ENCODE assay signal across 11 cellular contexts in the genomic region with DNA sequence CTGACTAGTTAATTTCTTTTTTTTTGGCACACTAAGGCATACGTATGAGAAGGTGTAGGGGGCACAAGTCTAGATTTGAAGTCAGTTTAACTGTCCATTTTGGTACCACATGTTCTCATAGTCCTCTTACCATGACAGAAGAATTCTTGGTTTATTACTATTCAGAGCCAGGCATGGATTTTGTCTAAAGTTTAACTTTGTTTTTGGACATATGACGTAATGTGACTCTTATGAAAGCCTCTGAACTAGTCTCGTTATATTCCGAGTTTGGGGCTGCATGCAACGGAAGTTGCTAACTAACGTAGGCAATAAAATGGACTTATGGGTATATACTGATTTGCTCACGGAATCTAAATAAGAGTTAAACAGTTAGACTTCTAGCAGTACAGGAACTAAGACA.
"Had no signal": no experiment of that assay in that cellular context is flagged by ENCODE, and none has a peak within 500 bp of the region (broad histone marks: within the 10 kb centered on the region; RNA-seq: fewer than 3 reads in every experiment).

No MANE protein-coding gene starts in this region.

- H3K36me3 ChIP-seq: HAP-1 had no signal

- H3K4me3 ChIP-seq: GM23248, GM23338, HAP-1 had no signal

- H3K4me2 ChIP-seq: GM23338 had no signal

- H3K4me1 ChIP-seq: HAP-1 had no signal

- H2AFZ ChIP-seq: GM23248, GM23338 had no signal

- H3K9ac ChIP-seq: GM23248 had no signal

- ATAC-seq: GM23338, HCT116 had no signal

- H3K9me3 ChIP-seq: HAP-1 had no signal

- FAIRE-seq: H1, H54 had no signal

- DNase-seq: GM23248, GOT3, H7, H9, HCEC 1CT, HFFc6 had no signal

- H3K27ac ChIP-seq: GM23248 had no signal
